8 cellular contexts compared by ENCODE assay signal in genomic region chr7:139830779-139831498, GRCh38. TPM values are rescaled to one million over a fixed set of nuclear protein-coding genes. Genes with fewer than 3 reads are reported as not detected.
DNase-seq lines count a peak whose midpoint lies in the region; ATAC-seq and TF ChIP-seq lines count a peak whose summit lies in the region.

No MANE protein-coding gene starts in this region.

- H3K27ac ChIP-seq in dorsolateral prefrontal cortex (peak overlapping the region in 1 of 59 donors; percentile 42), suprapubic skin (no peak overlapping the region), gastrocnemius medialis (no peak overlapping the region)

- peak overlapping the region; percentile 70 for H3K4me3 Mint-ChIP-seq in activated T-cell treated with anti-CD3 and anti-CD28 coated beads, Interleukin-2, amount 50 U/mL, for 24 hours

- DNase-seq in activated T-cell treated with anti-CD3 and anti-CD28 coated beads, Interleukin-2, amount 50 U/mL, for 24 hours: no peak
- no peak for DNase-seq in activated T-cell treated with anti-CD3 and anti-CD28 coated beads, Interleukin-2, amount 50 U/mL, for 48 hours
- no peak for DNase-seq in dorsolateral prefrontal cortex
- no peak for DNase-seq in suprapubic skin (ENCODE audit: low spot score in 2 of 2)
- DNase-seq in NCI-H524 treated with DMSO at 0.1 percent for 48 hours (lab: John Stamatoyannopoulos, UW): no peak
- no peak for DNase-seq in gastrocnemius medialis
- DNase-seq in hippocampal formation (lab: John Stamatoyannopoulos, UW): no peak

- H3K4me1 ChIP-seq in suprapubic skin: no peaks in the 10 kb centered on the region
- H3K4me1 ChIP-seq in gastrocnemius medialis: no peaks in the 10 kb centered on the region

- H3K36me3 ChIP-seq in suprapubic skin (no peaks in the 10 kb centered on the region), gastrocnemius medialis (no peaks in the 10 kb centered on the region)

- H3K36me3 Mint-ChIP-seq in activated T-cell treated with anti-CD3 and anti-CD28 coated beads, Interleukin-2, amount 50 U/mL, for 24 hours (ENCODE audit: low read depth): peaks cover 2% of the 10 kb centered on the region

- peaks cover 28% of the 10 kb centered on the region for H3K4me1 Mint-ChIP-seq in activated T-cell treated with anti-CD3 and anti-CD28 coated beads, Interleukin-2, amount 50 U/mL, for 24 hours (ENCODE audit: low read depth)

- ATAC-seq in HG03175 (IDR thresholded peaks at IDR 0.05; ENCODE audit: unreplicated experiment) (peak; percentile 58), gastrocnemius medialis (no peak)

- 79% methylated on average over 3 of the region's 3 CpGs for WGBS in suprapubic skin

- in situ Hi-C loops in gastrocnemius medialis (cut with MboI; ENCODE audit: low sequenced_read_pairs in 4 of 4): no loop called here

- H3K27me3 ChIP-seq in dorsolateral prefrontal cortex: peaks cover 0 to 5% (median 0%) of the 10 kb centered on the region in 45 donors
- no peaks in the 10 kb centered on the region for H3K27me3 ChIP-seq in suprapubic skin
- H3K27me3 ChIP-seq in gastrocnemius medialis: no peaks in the 10 kb centered on the region

- no peak for TF ChIP-seq EP300 in suprapubic skin (IDR thresholded peaks at IDR 0.05)

- intact Hi-C loops in dorsolateral prefrontal cortex (cut with DNase I) (no loop called here), gastrocnemius medialis (cut with DNase I; ENCODE audit: low total_unique reads) (no loop called here)

- TF ChIP-seq CTCF in dorsolateral prefrontal cortex (IDR thresholded peaks at IDR 0.05 in 54 of 56, conservative IDR thresholded peaks at IDR 0.05 in 2 of 56; ENCODE audit: low read depth in 1 of 56, partially characterized antibody in 56 of 56) (no peak), suprapubic skin (IDR thresholded peaks at IDR 0.05) (no peak), gastrocnemius medialis (IDR thresholded peaks at IDR 0.05 in 4 of 5, conservative IDR thresholded peaks at IDR 0.05 in 1 of 5) (no peak)

- TF ChIP-seq POLR2A in suprapubic skin (IDR thresholded peaks at IDR 0.05) (no peak), gastrocnemius medialis (IDR thresholded peaks at IDR 0.05) (no peak)

- H3K27me3 Mint-ChIP-seq in activated T-cell treated with anti-CD3 and anti-CD28 coated beads, Interleukin-2, amount 50 U/mL, for 24 hours: peaks cover 3% of the 10 kb centered on the region

- peak overlapping the region in 35 of 59 donors; percentile 0 to 52 (median 32) for H3K4me3 ChIP-seq in dorsolateral prefrontal cortex
- H3K4me3 ChIP-seq in suprapubic skin: peak overlapping the region; percentile 13
- peak overlapping the region in 1 of 4 donors; percentile 25 for H3K4me3 ChIP-seq in gastrocnemius medialis

- H3K9me3 ChIP-seq in suprapubic skin: no peaks in the 10 kb centered on the region
- no peaks in the 10 kb centered on the region for H3K9me3 ChIP-seq in gastrocnemius medialis

- peak overlapping the region; percentile 69 for H3K27ac Mint-ChIP-seq in activated T-cell treated with anti-CD3 and anti-CD28 coated beads, Interleukin-2, amount 50 U/mL, for 24 hours

- peaks cover 15% of the 10 kb centered on the region for H3K9me3 Mint-ChIP-seq in activated T-cell treated with anti-CD3 and anti-CD28 coated beads, Interleukin-2, amount 50 U/mL, for 24 hours

RNA-seq across cellular contexts. Expression of gene TBXAS1, which starts 1.9 kb away (rescaled TPM):
- total RNA-seq in dorsolateral prefrontal cortex (10 to 100 TPM in 73 of 120 experiments, 1 to 10 TPM in 47; 3.2 to 24.8 (median 11.3) TPM), suprapubic skin (1 to 10 TPM; 1.4 to 2.4 (median 2.1) TPM), gastrocnemius medialis (1 to 10 TPM in 3 of 4 donors, under 1 TPM in 1; 0.41 to 5.2 (median 3.3) TPM)

RNA-seq across cellular contexts. Expression of gene HIPK2, which starts 53.1 kb away (rescaled TPM):
- total RNA-seq in dorsolateral prefrontal cortex: 100 to 1,000 TPM; 106 to 688 (median 242) TPM
- total RNA-seq in suprapubic skin: 10 to 100 TPM; 13.6 to 21.8 (median 18.2) TPM
- total RNA-seq in gastrocnemius medialis: 10 to 100 TPM; 30.5 to 77.4 (median 58.9) TPM
